1 cellular context compared by ENCODE assay signal in genomic region chr9:136203406-136204085, GRCh38.
TF ChIP-seq lines count a peak whose summit lies in the region.

No MANE protein-coding gene starts in this region.

TF ChIP-seq in HepG2, 621 proteins besides CTCF, POLR2A, EP300 and RAD21:
- TF ChIP-seq HNF4A (CRISPR knock-in tag; IDR thresholded peaks at IDR 0.05) (no peak), ZNF564 (CRISPR knock-in tag; IDR thresholded peaks at IDR 0.05) (no peak), ZBTB33 (CRISPR knock-in tag; IDR thresholded peaks at IDR 0.05) (no peak), ZSCAN12 (CRISPR knock-in tag; IDR thresholded peaks at IDR 0.05) (no peak), SP4 (CRISPR knock-in tag; IDR thresholded peaks at IDR 0.05) (no peak), ZMYM3 (CRISPR knock-in tag; IDR thresholded peaks at IDR 0.05) (no peak), ZNF431 (CRISPR knock-in tag; IDR thresholded peaks at IDR 0.05; ENCODE audit: borderline replicate concordance, low read depth) (no peak), SAFB2 (CRISPR knock-in tag; IDR thresholded peaks at IDR 0.05; ENCODE audit: borderline replicate concordance, low read depth) (no peak), ZNF674 (CRISPR knock-in tag; IDR thresholded peaks at IDR 0.05; ENCODE audit: low read depth) (no peak), ZMAT3 (CRISPR knock-in tag; conservative IDR thresholded peaks at IDR 0.05) (no peak), GTF2F1 (IDR thresholded peaks at IDR 0.05; ENCODE audit: low read length) (no peak), LCORL (IDR thresholded peaks at IDR 0.05) (no peak), LCORL (CRISPR knock-in tag; IDR thresholded peaks at IDR 0.05) (no peak), ZNF879 (CRISPR knock-in tag; IDR thresholded peaks at IDR 0.05) (no peak), ZFYVE20 (CRISPR knock-in tag; IDR thresholded peaks at IDR 0.05; ENCODE audit: borderline replicate concordance, low read depth) (no peak), CREBL2 (CRISPR knock-in tag; IDR thresholded peaks at IDR 0.05; ENCODE audit: borderline replicate concordance) (no peak), ZNF512B (CRISPR knock-in tag; IDR thresholded peaks at IDR 0.05; ENCODE audit: borderline replicate concordance) (no peak), TCF7L2 (IDR thresholded peaks at IDR 0.05; ENCODE audit: low read depth, low read length) (no peak), CCAR2 (optimal IDR thresholded peaks at IDR 0.05; ENCODE audit: low read depth, low read length) (no peak)
